Comparison of ENCODE assay signal across 8 cellular contexts in genomic region chr21:14762734-14763694, GRCh38.
DNase-seq lines count a peak whose midpoint lies in the region; ATAC-seq lines count a peak whose summit lies in the region.

No MANE protein-coding gene starts in this region.

- intact Hi-C loops in posterior vena cava (cut with DNase I) = loop anchor here in 1 of 2 donors (2.0 kb wide), 1 partner anchor 22 kb away; no protein-coding TSS in a partner anchor

- peak; percentile 22 for DNase-seq in GDM1 (lab: John Stamatoyannopoulos, UW)
- no peak for DNase-seq in stimulated activated naive CD8-positive, alpha-beta T cell treated with anti-CD3 and anti-CD28 coated beads, Interleukin-15, Interleukin-2, amounts not matched to agents 100 U/mL and 50 U/mL, for 24 hours
- DNase-seq in EL = no peak
- DNase-seq in hippocampal formation (lab: John Stamatoyannopoulos, UW) = no peak
- no peak for DNase-seq in posterior vena cava (ENCODE audit: low spot score)

- ATAC-seq in GM21381 (IDR thresholded peaks at IDR 0.05; ENCODE audit: unreplicated experiment) (peak; percentile 95), HG03575 (IDR thresholded peaks at IDR 0.05; ENCODE audit: extremely low read depth, insufficient number of reproducible peaks, low FRiP score, unreplicated experiment) (peak; percentile 97)
- ATAC-seq in stimulated activated naive CD8-positive, alpha-beta T cell treated with anti-CD3 and anti-CD28 coated beads, Interleukin-15, Interleukin-2, amounts not matched to agents 100 U/mL and 50 U/mL, for 24 hours = peak; percentile 80

- peak overlapping the region; percentile 24 for H3K27ac ChIP-seq in cingulate gyrus (ENCODE audit: low read depth, low read length)
